14 cellular contexts compared by ENCODE assay signal in genomic region chrX:100424012-100424411, GRCh38. TPM values are rescaled to one million over a fixed set of nuclear protein-coding genes. Genes with fewer than 3 reads are reported as not detected.
DNase-seq lines count a peak whose midpoint lies in the region; ATAC-seq, FAIRE-seq and TF ChIP-seq lines count a peak whose summit lies in the region.
"Had no signal": no experiment of that assay in that cellular context is flagged by ENCODE, and none has a peak within 500 bp of the region (broad histone marks: within the 10 kb centered on the region; RNA-seq: fewer than 3 reads in every experiment).

No MANE protein-coding gene starts in this region.

- POLR2A ChIA-PET in PC-9 (lab: Charles Lee; ENCODE audit: unreplicated experiment) = no interaction called here
- POLR2A ChIA-PET in endothelial cell of umbilical vein (lab: Charles Lee) = no interaction called here

- peak; percentile 56 for TF ChIP-seq CTCF in PC-9 (conservative IDR thresholded peaks at IDR 0.05)
- TF ChIP-seq CTCF in endothelial cell of umbilical vein (IDR thresholded peaks at IDR 0.05; ENCODE audit: extremely low read depth in 1 of 2, insufficient read depth in 1 of 2, low read depth in 1 of 2, low read length in 2 of 2) = peak; percentile 7 to 43
- peak; percentile 10 for TF ChIP-seq CTCF in retinal pigment epithelial cell (conservative IDR thresholded peaks at IDR 0.05; ENCODE audit: low read depth, low read length)

- H3K4me2 ChIP-seq in PC-9 (no peak overlapping the region), endothelial cell of umbilical vein (ENCODE audit: insufficient read depth, low read length) (no peak overlapping the region)

- H3K9ac ChIP-seq in endothelial cell of umbilical vein (replicated peaks; ENCODE audit: extremely low read depth, insufficient read depth, low read length) = no peak overlapping the region

- H3K9me3 Mint-ChIP-seq in immature natural killer cell = peaks cover 0 to 3% (median 0%) of the 10 kb centered on the region in 6 donors

- no peak overlapping the region for H3K27ac ChIP-seq in PC-9
- H3K27ac ChIP-seq in endothelial cell of umbilical vein (ENCODE audit: insufficient read depth, low read depth, low read length) = no peak overlapping the region
- H3K27ac ChIP-seq: vagina had no signal

- no peaks in the 10 kb centered on the region for H3K4me1 ChIP-seq in PC-9 (replicated peaks; ENCODE audit: insufficient read depth)
- H3K4me1 ChIP-seq in endothelial cell of umbilical vein (ENCODE audit: control insufficient read depth, extremely low read depth, insufficient read depth, low read length) = no peaks in the 10 kb centered on the region
- H3K4me1 ChIP-seq: vagina had no signal

- H2AFZ ChIP-seq in PC-9 (no peak overlapping the region), endothelial cell of umbilical vein (ENCODE audit: low read depth, low read length) (no peak overlapping the region)

- no peaks in the 10 kb centered on the region for H3K9me3 ChIP-seq in PC-9 (ENCODE audit: insufficient read depth, low read depth)
- no peaks in the 10 kb centered on the region for H3K9me3 ChIP-seq in endothelial cell of umbilical vein (replicated peaks; ENCODE audit: control insufficient read depth, insufficient read depth, low read length)
- H3K9me3 ChIP-seq: vagina had no signal

- no peaks in the 10 kb centered on the region for H4K20me1 ChIP-seq in PC-9 (ENCODE audit: insufficient read depth)
- H4K20me1 ChIP-seq in endothelial cell of umbilical vein (replicated peaks; ENCODE audit: control insufficient read depth, extremely low read depth, insufficient read depth, low read length) = no peaks in the 10 kb centered on the region

- no peaks in the 10 kb centered on the region for H3K4me1 Mint-ChIP-seq in immature natural killer cell

- FAIRE-seq in endothelial cell of umbilical vein (lab: Jason Lieb, UNC) = peak; percentile 73
- FAIRE-seq: TTC549 had no signal

- no peaks in the 10 kb centered on the region for H3K36me3 ChIP-seq in PC-9 (ENCODE audit: low read depth)
- H3K36me3 ChIP-seq in endothelial cell of umbilical vein (ENCODE audit: control insufficient read depth in 2 of 2, extremely low read depth in 1 of 2, insufficient read depth in 2 of 2, low read length in 2 of 2) = no peaks in the 10 kb centered on the region
- H3K36me3 ChIP-seq: vagina had no signal

- H3K9me1 ChIP-seq in endothelial cell of umbilical vein (replicated peaks; ENCODE audit: control insufficient read depth, extremely low read depth, insufficient read depth, low read length) = no peaks in the 10 kb centered on the region

- intact Hi-C loops in PC-9 (cut with micrococcal nuclease; ENCODE audit: unreplicated experiment) (no loop called here), endothelial cell of umbilical vein (cut with micrococcal nuclease) (no loop called here)

- no peak for TF ChIP-seq POLR2A in endothelial cell of umbilical vein (IDR thresholded peaks at IDR 0.05; ENCODE audit: low read depth, low read length)

- H3K27ac Mint-ChIP-seq in immature natural killer cell = no peak overlapping the region

- no peaks in the 10 kb centered on the region for H3F3A ChIP-seq in PC-9 (ENCODE audit: insufficient read depth, low read depth)

- no peak for ATAC-seq in HG03571 (IDR thresholded peaks at IDR 0.05; ENCODE audit: unreplicated experiment)

- BruUV-seq in PC-9 (replicated peaks; lab: Mats Ljungman, UMichigan) (no TSS peak), endothelial cell of umbilical vein (replicated peaks; lab: Mats Ljungman, UMichigan) (no TSS peak)

- peaks cover 0 to 7% (median 5%) of the 10 kb centered on the region in 3 donors for H3K27me3 Mint-ChIP-seq in immature natural killer cell (ENCODE audit: low read depth in 3 of 3)

- CTCF ChIA-PET in PC-9 (lab: Charles Lee) = no interaction called here
- CTCF ChIA-PET in endothelial cell of umbilical vein (lab: Charles Lee) = interaction anchor here (0.8 to 2.1 kb wide), 8 partner anchors 9 to 344 kb away, joined by 3 to 9 read pairs (median 5); no protein-coding TSS in a partner anchor

- H3K4me3 ChIP-seq in PC-9 (no peak overlapping the region), endothelial cell of umbilical vein (replicated peaks in 1 of 3; ENCODE audit: insufficient read depth in 1 of 3, low read depth in 1 of 3, low read length in 3 of 3) (no peak overlapping the region), retinal pigment epithelial cell (ENCODE audit: low read length) (no peak overlapping the region)
- H3K4me3 ChIP-seq: vagina had no signal

- no peak overlapping the region for H3K4me3 Mint-ChIP-seq in immature natural killer cell

- H3K79me2 ChIP-seq in PC-9 (ENCODE audit: low read depth) (no peaks in the 10 kb centered on the region), endothelial cell of umbilical vein (ENCODE audit: control insufficient read depth, insufficient read depth, low read length) (no peaks in the 10 kb centered on the region)

- H3K36me3 Mint-ChIP-seq in immature natural killer cell = no peaks in the 10 kb centered on the region

- dilution Hi-C loops in endothelial cell of umbilical vein (cut with MboI; ENCODE audit: extremely low pct_ligation_motif_present, low sequenced_read_pairs) = no loop called here

- H3K27me3 ChIP-seq in PC-9 (ENCODE audit: insufficient read depth, low read depth) = no peaks in the 10 kb centered on the region
- H3K27me3 ChIP-seq in endothelial cell of umbilical vein (ENCODE audit: control insufficient read depth in 2 of 2, insufficient read depth in 2 of 2, low read length in 2 of 2) = no peaks in the 10 kb centered on the region
- H3K27me3 ChIP-seq: vagina had no signal

- DNase-seq in NCI-H82 (lab: John Stamatoyannopoulos, UW) (peak; percentile 32), NCI-H82 treated with DMSO at 0.1 percent for 48 hours (lab: John Stamatoyannopoulos, UW; ENCODE audit: unreplicated experiment) (no peak), PC-9 (no peak), endothelial cell of umbilical vein (ENCODE audit: low read depth, low spot score) (peak; percentile 32), retinal pigment epithelial cell (ENCODE audit: low read depth) (no peak), immature natural killer cell (no peak)
- DNase-seq in activated naive CD4-positive, alpha-beta T cell treated with Interleukin-2 at 50 U/mL for 16 hours = no peak
- DNase-seq: activated naive CD4-positive, alpha-beta T cell treated with anti-CD3 and anti-CD28 coated beads, Interleukin-2, amount 50 U/mL, for 16 hours; GOT3; NCI-H446; SHP77 treated with DMSO at 0.1 percent for 48 hours had no signal

- H3K9me2 ChIP-seq in PC-9 (ENCODE audit: insufficient read depth) = no peaks in the 10 kb centered on the region

TF ChIP-seq in endothelial cell of umbilical vein, 7 proteins besides CTCF, POLR2A, EP300 and RAD21:
- TF ChIP-seq MYC (IDR thresholded peaks at IDR 0.05; ENCODE audit: low read depth, low read length) (no peak), GATA2 (IDR thresholded peaks at IDR 0.05; ENCODE audit: insufficient read depth, insufficient read length, low read depth, low read length) (no peak), FOS (IDR thresholded peaks at IDR 0.05; ENCODE audit: borderline replicate concordance, insufficient read depth, low read length) (no peak), JUN (IDR thresholded peaks at IDR 0.05; ENCODE audit: borderline replicate concordance, insufficient read depth, insufficient read length, low read depth) (no peak), POLR2AphosphoS5 (IDR thresholded peaks at IDR 0.05; ENCODE audit: insufficient read depth, low read depth, low read length) (no peak)

RNA-seq across cellular contexts. Expression of gene PCDH19, which starts 13.9 kb away (rescaled TPM):
- total RNA-seq in PC-9 (2021) (0.04 and 0.05 TPM in 2 replicates), endothelial cell of umbilical vein (1.2 and 4.3 TPM in 2 replicates)
- polyA plus RNA-seq in endothelial cell of umbilical vein (1.1 and 1.2 TPM in 2 replicates), immature natural killer cell (not detected)
- polyA plus RNA-seq in endothelial cell of umbilical vein (2011; cell fraction: cytosol; rRNA removed) = 0.89 and 0.96 TPM in 2 replicates
- polyA plus RNA-seq in endothelial cell of umbilical vein (2011; cell fraction: nucleus; rRNA removed) = 1.5 TPM in 2 replicates
- 1.1 TPM in 2 replicates for polyA plus RNA-seq in endothelial cell of umbilical vein (2012)
- 3.5 and 3.9 TPM in 2 replicates for polyA minus RNA-seq in endothelial cell of umbilical vein
- polyA minus RNA-seq in endothelial cell of umbilical vein (2011; cell fraction: cytosol; rRNA and poly(A)+ RNA removed) = not detected
- 3.1 and 3.9 TPM in 2 replicates for polyA minus RNA-seq in endothelial cell of umbilical vein (2011; cell fraction: nucleus; rRNA and poly(A)+ RNA removed)

Comparison
In these comparisons a context has a peak if more than half of its experiments do, and no peak if none do; other contexts are left out.
1. DNase-seq: peak in NCI-H82 (single experiment) and endothelial cell of umbilical vein (single experiment); none in NCI-H82 treated with DMSO at 0.1 percent for 48 hours (single experiment), PC-9 (0 of 2), retinal pigment epithelial cell (single experiment), activated naive CD4-positive, alpha-beta T cell treated with Interleukin-2 at 50 U/mL for 16 hours (single experiment) and immature natural killer cell (0 of 3).
2. Peak in every context shown above with its lines, with median percentiles within 50 percentile points of each other: CTCF ChIP-seq.